Comparison of ENCODE assay signal across 19 cellular contexts in the genomic region with DNA sequence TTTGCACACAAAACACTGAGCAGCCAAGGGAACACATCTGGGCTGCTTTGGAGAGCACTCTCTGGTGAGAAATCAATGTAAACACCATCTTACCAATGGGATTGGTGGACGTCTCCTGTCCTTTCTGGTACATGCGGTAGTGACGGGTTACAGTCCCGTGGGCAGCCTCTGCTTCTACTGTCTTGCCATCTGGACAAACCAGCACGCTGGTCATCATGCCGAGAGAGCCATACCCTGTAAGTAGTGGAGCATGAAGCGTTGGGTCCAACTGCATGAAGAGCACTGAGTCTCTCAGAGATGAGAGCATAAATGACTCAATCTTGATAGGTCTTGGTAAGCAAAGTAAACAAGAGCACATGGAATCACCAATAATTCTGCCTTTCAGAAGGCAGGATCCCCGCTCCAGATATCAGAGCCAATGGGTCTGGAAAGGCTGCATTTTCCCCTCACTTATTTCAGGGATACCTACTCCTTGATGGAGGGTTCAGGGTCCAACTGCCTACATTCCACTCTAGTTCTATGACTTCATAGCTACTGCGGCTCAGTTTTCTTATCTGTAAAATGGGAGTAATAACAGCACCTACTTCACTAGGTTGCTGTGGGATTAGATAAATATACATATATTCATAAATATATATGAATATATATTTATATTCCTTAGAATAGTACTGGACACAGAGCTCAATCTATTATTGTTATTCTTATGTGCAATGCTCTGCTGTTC. TPM values are rescaled to one million over a fixed set of nuclear protein-coding genes. Genes with fewer than 3 reads are reported as not detected.
DNase-seq lines count a peak whose midpoint lies in the region; ATAC-seq, FAIRE-seq and TF ChIP-seq lines count a peak whose summit lies in the region.
"Had no signal": no experiment of that assay in that cellular context is flagged by ENCODE, and none has a peak within 500 bp of the region (broad histone marks: within the 10 kb centered on the region; RNA-seq: fewer than 3 reads in every experiment).

No MANE protein-coding gene starts in this region.

- H3K9me3 Mint-ChIP-seq in CD14-positive monocyte = peaks cover 0 to 6% (median 0%) of the 10 kb centered on the region in 7 donors
- no peaks in the 10 kb centered on the region for H3K9me3 Mint-ChIP-seq in stimulated activated effector memory CD8-positive, alpha-beta T cell treated with anti-CD3 and anti-CD28 coated beads, Interleukin-12 subunit alpha, Interleukin-12 subunit beta, amount 100 ng/mL, for 72 hours

- no peaks in the 10 kb centered on the region for H3K79me2 ChIP-seq in K562 (ENCODE audit: control insufficient read depth, insufficient read depth, low read length)

- H3K4me2 ChIP-seq in K562 (ENCODE audit: insufficient read depth, low read length) = no peak overlapping the region
- H3K4me2 ChIP-seq: A549 had no signal

- H4K20me1 ChIP-seq in K562 (replicated peaks; ENCODE audit: control insufficient read depth, insufficient read depth, low read length) = no peaks in the 10 kb centered on the region

- H3K27ac Mint-ChIP-seq in CD14-positive monocyte = peak overlapping the region in 5 of 7 donors; percentile 30 to 81 (median 44)
- H3K27ac Mint-ChIP-seq in stimulated activated effector memory CD8-positive, alpha-beta T cell treated with anti-CD3 and anti-CD28 coated beads, Interleukin-12 subunit alpha, Interleukin-12 subunit beta, amount 100 ng/mL, for 72 hours = peak overlapping the region; percentile 7

- FAIRE-seq in K562 (lab: Jason Lieb, UNC) (no peak), H54 (lab: Jason Lieb, UNC) (no peak)
- FAIRE-seq: A549, GM12892, H1 had no signal

- H3K27me3 ChIP-seq in K562 (ENCODE audit: control insufficient read depth in 2 of 2, insufficient read depth in 2 of 2, low read length in 2 of 2) = no peaks in the 10 kb centered on the region
- H3K27me3 ChIP-seq in liver (ENCODE audit: control insufficient read depth in 4 of 4, insufficient read depth in 4 of 4, low read length in 3 of 4) = no peaks in the 10 kb centered on the region
- H3K27me3 ChIP-seq: BE2C had no signal

- H3K9ac ChIP-seq in K562 (ENCODE audit: insufficient read depth in 1 of 2, low read depth in 2 of 2, low read length in 2 of 2) (no peak overlapping the region), liver (ENCODE audit: low read depth in 1 of 2, low read length in 2 of 2) (no peak overlapping the region)

- H3K9me3 ChIP-seq in K562 (replicated peaks; ENCODE audit: control insufficient read depth, insufficient read depth, low read depth, low read length) = no peaks in the 10 kb centered on the region
- H3K9me3 ChIP-seq in liver (ENCODE audit: control insufficient read depth in 4 of 4, low read length in 3 of 4) = no peaks in the 10 kb centered on the region
- H3K9me3 ChIP-seq: A549, BE2C, Caco-2 had no signal

- TF ChIP-seq CTCF in CD14-positive monocyte (IDR thresholded peaks at IDR 0.05) (no peak), K562 (IDR thresholded peaks at IDR 0.05 in 2 of 3, conservative IDR thresholded peaks at IDR 0.05 in 1 of 3; ENCODE audit: insufficient read depth in 2 of 3, low read depth in 1 of 3, low read length in 3 of 3) (no peak), liver (IDR thresholded peaks at IDR 0.05; ENCODE audit: low read depth, low read length, missing input control) (peak; percentile 2)

- TF ChIP-seq POLR2A in K562 (conservative IDR thresholded peaks at IDR 0.05) (no peak), H54 (IDR thresholded peaks at IDR 0.05; ENCODE audit: low read depth, low read length) (no peak)

- POLR2A ChIA-PET in K562 (lab: Yijun Ruan, JAX) = interaction anchor here (0.6 to 1.4 kb wide), 4 partner anchors 12 to 1406 kb away, joined by 3 to 6 read pairs (median 4); no protein-coding TSS in a partner anchor

- H3K4me3 ChIP-seq in K562 (no peak overlapping the region), liver (ENCODE audit: low read depth in 1 of 3, low read length in 3 of 3) (no peak overlapping the region)
- H3K4me3 ChIP-seq: A549 had no signal

- no peak overlapping the region for H3K27ac ChIP-seq in K562 (ENCODE audit: extremely low read depth, low read depth, low read length)
- no peak overlapping the region for H3K27ac ChIP-seq in liver (ENCODE audit: low read depth in 1 of 2, low read length in 2 of 2)
- H3K27ac ChIP-seq: A549, C4-2B had no signal

- no peaks in the 10 kb centered on the region for H3K4me1 Mint-ChIP-seq in CD14-positive monocyte
- H3K4me1 Mint-ChIP-seq in stimulated activated effector memory CD8-positive, alpha-beta T cell treated with anti-CD3 and anti-CD28 coated beads, Interleukin-12 subunit alpha, Interleukin-12 subunit beta, amount 100 ng/mL, for 72 hours = no peaks in the 10 kb centered on the region
- H3K4me1 Mint-ChIP-seq: CD8-positive, alpha-beta memory T cell had no signal

- TF ChIP-seq EP300 in K562 (IDR thresholded peaks at IDR 0.05; ENCODE audit: low read length) = no peak

- H3K36me3 Mint-ChIP-seq in CD14-positive monocyte = peaks cover 84 to 97% of the 10 kb centered on the region in 2 donors
- H3K36me3 Mint-ChIP-seq in stimulated activated effector memory CD8-positive, alpha-beta T cell treated with anti-CD3 and anti-CD28 coated beads, Interleukin-12 subunit alpha, Interleukin-12 subunit beta, amount 100 ng/mL, for 72 hours = peaks cover 83% of the 10 kb centered on the region

- in situ Hi-C loops in K562 (cut with MboI) = no loop called here

- no TSS peak for BruUV-seq in K562 (replicated peaks; lab: Mats Ljungman, UMichigan)

- no peaks in the 10 kb centered on the region for H3K9me1 ChIP-seq in K562 (ENCODE audit: control insufficient read depth, insufficient read depth, low read length)

- 85% methylated on average over 9 of the region's 9 CpGs for whole genome bisulfite sequencing in K562 (ENCODE audit: insufficient coverage, low coverage, missing lambda C conversion rate)
- 96% methylated on average over 9 of the region's 9 CpGs for WGBS in liver

- DNase-seq in CD14-positive monocyte (ENCODE audit: low spot score) (no peak), K562 (ENCODE audit: extremely low read depth in 1 of 4, low spot score in 3 of 4) (no peak), SW 1271 (lab: John Stamatoyannopoulos, UW) (no peak), H54 (ENCODE audit: insufficient read length, low spot score) (no peak)
- DNase-seq in stimulated activated effector memory CD8-positive, alpha-beta T cell treated with anti-CD3 and anti-CD28 coated beads, Interleukin-12 subunit alpha, Interleukin-12 subunit beta, amount 100 ng/mL, for 72 hours (ENCODE audit: low spot score in 2 of 2) = no peak
- DNase-seq: BE2C; CD8-positive, alpha-beta memory T cell; DND-41; GDM1 had no signal

- TF ChIP-seq RAD21 in K562 (CRISPR knock-in tag; conservative IDR thresholded peaks at IDR 0.05 in 1 of 2, IDR thresholded peaks at IDR 0.05 in 1 of 2) = no peak
- TF ChIP-seq RAD21 in liver (IDR thresholded peaks at IDR 0.05) = no peak

- H3K4me1 ChIP-seq in K562 (replicated peaks in 1 of 2; ENCODE audit: control insufficient read depth in 2 of 2, insufficient read depth in 2 of 2, low read length in 2 of 2) (no peaks in the 10 kb centered on the region; a peak in 1 of 5 replicates), liver (ENCODE audit: control insufficient read depth in 4 of 4, insufficient read depth in 4 of 4, low read length in 3 of 4) (peaks cover 2 to 14% (median 10%) of the 10 kb centered on the region in 4 donors)
- H3K4me1 ChIP-seq: A549, BE2C had no signal

- no peak overlapping the region for H2AFZ ChIP-seq in K562 (ENCODE audit: low read depth, low read length)

- ATAC-seq in K562 (no peak), HG03565 (IDR thresholded peaks at IDR 0.05; ENCODE audit: unreplicated experiment) (no peak)
- ATAC-seq in stimulated activated effector memory CD8-positive, alpha-beta T cell treated with anti-CD3 and anti-CD28 coated beads, Interleukin-12 subunit alpha, Interleukin-12 subunit beta, amount 100 ng/mL, for 72 hours = no peak
- ATAC-seq: A549, HCT116 had no signal

- H3K36me3 ChIP-seq in K562 (ENCODE audit: control insufficient read depth, insufficient read depth, low read length) = peaks cover 65% of the 10 kb centered on the region; the same call in 2 of the 3 replicates
- peaks cover 17 to 61% (median 57%) of the 10 kb centered on the region in 4 donors for H3K36me3 ChIP-seq in liver (ENCODE audit: control insufficient read depth in 4 of 4, insufficient read depth in 3 of 4, low read depth in 1 of 4, low read length in 3 of 4)

- intact Hi-C loops in CD14-positive monocyte (cut with micrococcal nuclease) (no loop called here), K562 (cut with micrococcal nuclease) (no loop called here)

- H3K27me3 Mint-ChIP-seq in CD14-positive monocyte (ENCODE audit: low read depth in 3 of 3) = peaks cover 0 to 1% (median 0%) of the 10 kb centered on the region in 3 donors
- H3K27me3 Mint-ChIP-seq: CD8-positive, alpha-beta memory T cell had no signal

- CTCF ChIA-PET in K562 (lab: Yijun Ruan, JAX; ENCODE audit: low intra/inter-chr PET ratio) = no interaction called here

- no peak overlapping the region for H3K4me3 Mint-ChIP-seq in CD14-positive monocyte
- H3K4me3 Mint-ChIP-seq in stimulated activated effector memory CD8-positive, alpha-beta T cell treated with anti-CD3 and anti-CD28 coated beads, Interleukin-12 subunit alpha, Interleukin-12 subunit beta, amount 100 ng/mL, for 72 hours = no peak overlapping the region
- H3K4me3 Mint-ChIP-seq: CD8-positive, alpha-beta memory T cell had no signal

RNA-seq across cellular contexts. Expression of a gene that starts 14.9 kb away (rescaled TPM):
- polyA plus RNA-seq in CD14-positive monocyte = 100 to 1,000 TPM; 115 to 120 TPM
- 74.6 and 149 TPM in 2 replicates for total RNA-seq in K562 (2011; cell fraction: chromatin; rRNA removed; ENCODE audit: low replicate concordance)
- 48.2 and 61.6 TPM in 2 replicates for total RNA-seq in K562 (2011; cell fraction: nucleolus; rRNA removed)
- 74.6 and 93.9 TPM in 2 replicates for total RNA-seq in K562 (2011; cell fraction: nucleoplasm; rRNA removed)
- total RNA-seq in K562 (2014; rRNA removed) = 61.9 and 65.9 TPM in 2 replicates
- total RNA-seq in K562 (2014; rRNA removed; fragmentation: Illumina TruSeq; extraction: Trizol) = 108 and 114 TPM in 2 replicates
- total RNA-seq in K562 (2015; rRNA removed; fragmentation: Illumina TruSeq; extraction: Trizol) = 94.4 and 101 TPM in 2 replicates
- 75.1 and 80.8 TPM in 2 replicates for total RNA-seq in K562 (2021)
- 86.7 and 96.4 TPM in 2 replicates for polyA plus RNA-seq in K562 (2011; rRNA removed)
- polyA plus RNA-seq in K562 (2011; cell fraction: cytosol; rRNA removed) = 16.7 and 52.0 TPM in 2 replicates
- 53.6 and 109 TPM in 2 replicates for polyA plus RNA-seq in K562 (2011; cell fraction: nucleus; rRNA removed)
- 64.8 and 261 TPM in 2 replicates for polyA plus RNA-seq in K562 (2012)
- 93.5 and 108 TPM in 2 replicates for polyA plus RNA-seq in K562 (2014; fragmentation: Illumina TruSeq; extraction: Trizol)
- 100 to 1,000 TPM; 135 to 194 TPM for polyA plus RNA-seq in K562 (2014; fragmentation: Nextera tagmentation; extraction: Ambion mirVana)
- polyA plus RNA-seq in K562 (2014; rRNA removed) = 92.6 and 103 TPM in 2 replicates
- polyA minus RNA-seq in K562 (2011; rRNA and poly(A)+ RNA removed) = 93.3 and 121 TPM in 2 replicates
- 26.4 and 30.7 TPM in 2 replicates for polyA minus RNA-seq in K562 (2011; cell fraction: cytosol; rRNA and poly(A)+ RNA removed)
- polyA minus RNA-seq in K562 (2011; cell fraction: nucleus; rRNA and poly(A)+ RNA removed) = 38.6 and 77.4 TPM in 2 replicates
- 100 to 1,000 TPM; 144 to 188 TPM for total RNA-seq in liver
- 100 to 1,000 TPM; 134 to 140 TPM for polyA plus RNA-seq in liver

RNA-seq across cellular contexts. Expression of a gene that starts 26.1 kb away (rescaled TPM):
- polyA plus RNA-seq in CD14-positive monocyte = 1 to 10 TPM; 3.5 to 6.2 TPM
- total RNA-seq in K562 (2011; cell fraction: chromatin; rRNA removed; ENCODE audit: low replicate concordance) = 74.2 and 145 TPM in 2 replicates
- total RNA-seq in K562 (2011; cell fraction: nucleolus; rRNA removed) = 25.2 and 33.8 TPM in 2 replicates
- 50.8 and 66.7 TPM in 2 replicates for total RNA-seq in K562 (2011; cell fraction: nucleoplasm; rRNA removed)
- 14.4 and 14.9 TPM in 2 replicates for total RNA-seq in K562 (2014; rRNA removed)
- 22.7 and 24.8 TPM in 2 replicates for total RNA-seq in K562 (2014; rRNA removed; fragmentation: Illumina TruSeq; extraction: Trizol)
- 18.9 and 19.1 TPM in 2 replicates for total RNA-seq in K562 (2015; rRNA removed; fragmentation: Illumina TruSeq; extraction: Trizol)
- 17.1 and 19.0 TPM in 2 replicates for total RNA-seq in K562 (2021)
- 18.4 and 25.6 TPM in 2 replicates for polyA plus RNA-seq in K562 (2011; rRNA removed)
- polyA plus RNA-seq in K562 (2011; cell fraction: cytosol; rRNA removed) = 6.2 and 11.1 TPM in 2 replicates
- 23.8 and 27.2 TPM in 2 replicates for polyA plus RNA-seq in K562 (2011; cell fraction: nucleus; rRNA removed)
- 9.0 and 11.3 TPM in 2 replicates for polyA plus RNA-seq in K562 (2012)
- 14.5 and 16.7 TPM in 2 replicates for polyA plus RNA-seq in K562 (2014; fragmentation: Illumina TruSeq; extraction: Trizol)
- 1 to 10 TPM; 3.6 to 3.7 TPM for polyA plus RNA-seq in K562 (2014; fragmentation: Nextera tagmentation; extraction: Ambion mirVana)
- 11.5 and 11.8 TPM in 2 replicates for polyA plus RNA-seq in K562 (2014; rRNA removed)
- 57.8 and 62.6 TPM in 2 replicates for polyA minus RNA-seq in K562 (2011; rRNA and poly(A)+ RNA removed)
- polyA minus RNA-seq in K562 (2011; cell fraction: cytosol; rRNA and poly(A)+ RNA removed) = 18.7 and 22.4 TPM in 2 replicates
- polyA minus RNA-seq in K562 (2011; cell fraction: nucleus; rRNA and poly(A)+ RNA removed) = 46.2 and 82.2 TPM in 2 replicates
- 10 to 100 TPM; 14.0 to 23.1 TPM for total RNA-seq in liver
- polyA plus RNA-seq in liver = 1 to 10 TPM; 3.5 to 4.2 TPM

RNA-seq across cellular contexts. Expression of a gene that starts 50.1 kb away (rescaled TPM):
- polyA plus RNA-seq in CD14-positive monocyte (not detected), K562 (2011; rRNA removed) (not detected in 2 replicates), K562 (2014; fragmentation: Illumina TruSeq; extraction: Trizol) (not detected in 2 replicates), K562 (2014; fragmentation: Nextera tagmentation; extraction: Ambion mirVana) (not detected), K562 (2014; rRNA removed) (not detected in 2 replicates), liver (not detected)
- not detected in 2 replicates for total RNA-seq in K562 (2011; cell fraction: chromatin; rRNA removed; ENCODE audit: low replicate concordance)
- not detected in 2 replicates for total RNA-seq in K562 (2011; cell fraction: nucleolus; rRNA removed)
- not detected in 2 replicates for total RNA-seq in K562 (2011; cell fraction: nucleoplasm; rRNA removed)
- total RNA-seq in K562 (2014; rRNA removed) (not detected in 2 replicates), K562 (2014; rRNA removed; fragmentation: Illumina TruSeq; extraction: Trizol) (not detected in 2 replicates), K562 (2015; rRNA removed; fragmentation: Illumina TruSeq; extraction: Trizol) (not detected in 2 replicates), K562 (2021) (not detected in 2 replicates), liver (not detected)
- not detected in 2 replicates for polyA plus RNA-seq in K562 (2011; cell fraction: cytosol; rRNA removed)
- not detected in 2 replicates for polyA plus RNA-seq in K562 (2011; cell fraction: nucleus; rRNA removed)
- 0.10 TPM in 1 of 2 replicates, not detected in the other for polyA plus RNA-seq in K562 (2012)
- not detected in 2 replicates for polyA minus RNA-seq in K562 (2011; rRNA and poly(A)+ RNA removed)
- polyA minus RNA-seq in K562 (2011; cell fraction: cytosol; rRNA and poly(A)+ RNA removed) = not detected in 2 replicates
- polyA minus RNA-seq in K562 (2011; cell fraction: nucleus; rRNA and poly(A)+ RNA removed) = not detected in 2 replicates
- total RNA-seq: Caco-2; CD8-positive, alpha-beta memory T cell; HT-29 had no signal
- polyA plus RNA-seq: A549; AG04450; CD8-positive, alpha-beta memory T cell had no signal
